ENCODE assay signal across 8 cellular contexts in genomic region chr6:7468382-7469081, GRCh38.
DNase-seq lines count a peak whose midpoint lies in the region; ATAC-seq, FAIRE-seq and TF ChIP-seq lines count a peak whose summit lies in the region.

No MANE protein-coding gene starts in this region.

- peaks cover 18% of the 10 kb centered on the region for H3K4me1 ChIP-seq in foreskin keratinocyte

- DNase-seq in H54 (ENCODE audit: insufficient read length, low spot score): peak; percentile 71
- DNase-seq in SK-MEL-5 (ENCODE audit: low read depth, low spot score): peak; percentile 68
- DNase-seq in foreskin keratinocyte: peak; percentile 59 to 74
- no peak for DNase-seq in pons (ENCODE audit: low spot score)
- no peak for DNase-seq in COLO668 (lab: John Stamatoyannopoulos, UW; ENCODE audit: unreplicated experiment)

- ATAC-seq in foreskin keratinocyte (peak; percentile 95), GM19351 (IDR thresholded peaks at IDR 0.05; ENCODE audit: unreplicated experiment) (no peak), GM21423 (IDR thresholded peaks at IDR 0.05; ENCODE audit: unreplicated experiment) (no peak)

- H3K27me3 ChIP-seq in foreskin keratinocyte: no peaks in the 10 kb centered on the region

- in situ Hi-C loops in SK-MEL-5 (cut with HindIII; ENCODE audit: low pct_unique_long_range_greater_than_20kb, low sequenced_read_pairs): loop anchor here (25.0 kb wide), 1 partner anchor 94 kb away; no protein-coding TSS in a partner anchor

- peak; percentile 53 for FAIRE-seq in H54 (lab: Jason Lieb, UNC)

- peak; percentile 47 for TF ChIP-seq CTCF in foreskin keratinocyte (conservative IDR thresholded peaks at IDR 0.05)

- peak overlapping the region in 1 of 7 experiments; percentile 23 for H3K4me3 ChIP-seq in skin epidermis

- H3K27ac ChIP-seq in foreskin keratinocyte (peak overlapping the region; percentile 56), skin epidermis (peak overlapping the region in 13 of 21 experiments; percentile 20 to 73 (median 52))

- TF ChIP-seq POLR2A in H54 (IDR thresholded peaks at IDR 0.05; ENCODE audit: low read depth, low read length): no peak; the same call in 1 of the 2 replicates

Comparison
In these comparisons a context has a peak if more than half of its experiments do, and no peak if none do; other contexts are left out.
1. DNase-seq: peak in H54 (single experiment), SK-MEL-5 (single experiment) and foreskin keratinocyte (2 of 2); none in pons (single experiment) and COLO668 (single experiment).